Comparison of ENCODE assay signal across 9 cellular contexts in genomic region chr17:74566132-74566753, GRCh38. TPM values are rescaled to one million over a fixed set of nuclear protein-coding genes. Genes with fewer than 3 reads are reported as not detected.
A peak's percentile ranks its signal among the peaks of the same experiment; 100 is the strongest.
DNase-seq lines count a peak whose midpoint lies in the region; ATAC-seq and TF ChIP-seq lines count a peak whose summit lies in the region.
"Had no signal": no experiment of that assay in that cellular context is flagged by ENCODE, and none has a peak within 500 bp of the region (broad histone marks: within the 10 kb centered on the region; RNA-seq: fewer than 3 reads in every experiment).

No MANE protein-coding gene starts in this region.

- no peaks in the 10 kb centered on the region for H3K36me3 ChIP-seq in heart right ventricle

- 34 to 35% methylated on average over 9 of the region's 9 CpGs for WGBS in heart right ventricle, 2 donors

- intact Hi-C loops in heart right ventricle (cut with DNase I), result loop anchor here in 2 of 10 donors (5.0 to 10.0 kb wide), 2 partner anchors 169 to 171 kb away; partner anchors contain the start of gene RAB37 (in 2 of the 2)

- no peak for TF ChIP-seq POLR2A in GM18505 (IDR thresholded peaks at IDR 0.05; ENCODE audit: borderline replicate concordance, extremely low read depth, insufficient read depth, insufficient read length)

- peak overlapping the region in 1 of 10 donors; percentile 23 for H3K4me3 ChIP-seq in heart right ventricle

- H3K4me1 ChIP-seq in heart right ventricle, result peaks cover 0 to 40% (median 0%) of the 10 kb centered on the region in 9 donors

- H3K9me3 ChIP-seq in heart right ventricle, result no peaks in the 10 kb centered on the region

- TF ChIP-seq CTCF in LNCAP (IDR thresholded peaks at IDR 0.05) (peak; percentile 73), heart right ventricle (IDR thresholded peaks at IDR 0.05) (peak; percentile 11 to 66 (median 45))

- DNase-seq in NCI-H524 (lab: John Stamatoyannopoulos, UW) (peak; percentile 65 to 81), NCI-H524 treated with DMSO at 0.1 percent for 48 hours (lab: John Stamatoyannopoulos, UW) (no peak), heart right ventricle (no peak), GM19240 (ENCODE audit: insufficient read length, low spot score) (no peak)
- DNase-seq in activated CD4-positive, alpha-beta T cell treated with anti-CD3 and anti-CD28 coated beads, Interleukin-2, amount 50 U/mL, for 1 hour, result peak; percentile 17
- DNase-seq in stimulated activated CD4-positive, alpha-beta T cell treated with anti-CD3 and anti-CD28 coated beads, Interleukin-2, amount 100 ng/mL, for 48 hours, result peak; percentile 21 to 31

- peak overlapping the region in 1 of 10 donors; percentile 79 for H3K27ac ChIP-seq in heart right ventricle

- H3K27me3 ChIP-seq in heart right ventricle, result peaks cover 0 to 41% (median 15%) of the 10 kb centered on the region in 7 donors

- ATAC-seq in heart right ventricle (peak in 1 of 8 donors; percentile 47), GM18505 (IDR thresholded peaks at IDR 0.05; ENCODE audit: unreplicated experiment) (no peak)
- ATAC-seq: CD8-positive, alpha-beta T cell had no signal

RNA-seq across cellular contexts. Expression of gene CD300H, which starts 1.1 kb away (rescaled TPM):
- total RNA-seq in heart right ventricle, result under 1 TPM in 2 of 10 donors, not detected in 8; 0.49 to 0.97 TPM
- polyA plus RNA-seq in heart right ventricle, result not detected
- total RNA-seq: CD8-positive, alpha-beta T cell had no signal

RNA-seq across cellular contexts. Expression of gene CD300C, which starts 20.3 kb away (rescaled TPM):
- 1 to 10 TPM in 1 of 10 donors, under 1 TPM in 9; 0.21 to 3.2 (median 0.55) TPM for total RNA-seq in heart right ventricle
- polyA plus RNA-seq in heart right ventricle, result under 1 TPM; 0.22 to 0.65 TPM
- total RNA-seq: CD8-positive, alpha-beta T cell had no signal

RNA-seq across cellular contexts. Expression of gene CD300LD, which starts 25.8 kb away (rescaled TPM):
- not detected for total RNA-seq in heart right ventricle
- polyA plus RNA-seq in heart right ventricle, result not detected
- total RNA-seq: CD8-positive, alpha-beta T cell had no signal

RNA-seq across cellular contexts. Expression of gene CD300LB, which starts 35.0 kb away (rescaled TPM):
- total RNA-seq in heart right ventricle, result 1 to 10 TPM in 1 of 10 donors, under 1 TPM in 5, not detected in 4; 0.14 to 1.7 (median 0.26) TPM
- polyA plus RNA-seq in heart right ventricle, result under 1 TPM in 1 of 2 donors, not detected in 1; 0.25 TPM
- total RNA-seq: CD8-positive, alpha-beta T cell had no signal

RNA-seq across cellular contexts. Expression of gene CD300E, which starts 57.3 kb away (rescaled TPM):
- 1 to 10 TPM in 1 of 10 donors, under 1 TPM in 9; 0.20 to 4.9 (median 0.35) TPM for total RNA-seq in heart right ventricle
- under 1 TPM; 0.07 to 0.91 TPM for polyA plus RNA-seq in heart right ventricle

Comparison
In these comparisons a context has a peak if more than half of its experiments do, and no peak if none do; other contexts are left out.
1. DNase-seq: peak in NCI-H524 (2 of 2), activated CD4-positive, alpha-beta T cell treated with anti-CD3 and anti-CD28 coated beads, Interleukin-2, amount 50 U/mL, for 1 hour (single experiment) and stimulated activated CD4-positive, alpha-beta T cell treated with anti-CD3 and anti-CD28 coated beads, Interleukin-2, amount 100 ng/mL, for 48 hours (2 of 2); none in NCI-H524 treated with DMSO at 0.1 percent for 48 hours (single experiment), heart right ventricle (0 of 2) and GM19240 (single experiment).